1 cellular context compared by ENCODE assay signal in genomic region chr7:127758105-127758504, GRCh38.
TF ChIP-seq lines count a peak whose summit lies in the region.

No MANE protein-coding gene starts in this region.

TF ChIP-seq in GM12878, 131 proteins besides CTCF, POLR2A, EP300 and RAD21 (continued from another document):
- TF ChIP-seq SKIL (IDR thresholded peaks at IDR 0.05; ENCODE audit: low read depth, poor library complexity, severe bottlenecking) (no peak), NR2F1 (conservative IDR thresholded peaks at IDR 0.05) (no peak), HSF1 (IDR thresholded peaks at IDR 0.05; ENCODE audit: low read depth, low read length) (no peak), PAX5 (IDR thresholded peaks at IDR 0.05; ENCODE audit: borderline replicate concordance, low read depth, low read length) (no peak), SUZ12 (IDR thresholded peaks at IDR 0.05; ENCODE audit: unreplicated experiment) (no peak)
